ENCODE assay signal across 25 cellular contexts in genomic region chr3:196655496-196655895, GRCh38. TPM values are rescaled to one million over a fixed set of nuclear protein-coding genes. Genes with fewer than 3 reads are reported as not detected.
"Had no signal": no experiment of that assay in that cellular context is flagged by ENCODE, and none has a peak within 500 bp of the region (broad histone marks: within the 10 kb centered on the region; RNA-seq: fewer than 3 reads in every experiment).

No MANE protein-coding gene starts in this region.

- H3K27me3 Mint-ChIP-seq: activated naive CD8-positive, alpha-beta T cell treated with anti-CD3 and anti-CD28 coated beads, Interleukin-2, amount 10 ng/mL, durations not matched to agents 7 days and 5 days; activated T-helper 17 cell treated with anti-CD3 and anti-CD28 coated beads, Interleukin-2, amount 50 U/mL, for 72 hours; effector memory CD8-positive, alpha-beta T cell; naive thymus-derived CD8-positive, alpha-beta T cell had no signal

- FAIRE-seq: TTC549, urothelium cell line had no signal

- H3K9me3 ChIP-seq: ascending aorta, thoracic aorta had no signal

- H3K4me3 ChIP-seq: ascending aorta, cardiac muscle cell, coronary artery, dorsolateral prefrontal cortex, thoracic aorta had no signal

- ATAC-seq: activated T-cell treated with anti-CD3 and anti-CD28 coated beads, Interleukin-2, amount 50 U/mL, for 4 hours; activated T-helper 17 cell treated with anti-CD3 and anti-CD28 coated beads, Interleukin-2, amount 50 U/mL, for 72 hours; effector memory CD8-positive, alpha-beta T cell; naive thymus-derived CD8-positive, alpha-beta T cell; right cardiac atrium; stimulated activated naive CD8-positive, alpha-beta T cell treated with anti-CD3 and anti-CD28 coated beads, Interleukin-15, Interleukin-2, amounts not matched to agents 100 U/mL and 50 U/mL, for 24 hours had no signal

- H3K4me1 ChIP-seq: ascending aorta had no signal

- H3K4me1 Mint-ChIP-seq: brain had no signal

- H3K27ac ChIP-seq: ascending aorta, cardiac muscle cell, coronary artery, dorsolateral prefrontal cortex, thoracic aorta, VCaP had no signal

- H3K9me3 Mint-ChIP-seq: activated naive CD8-positive, alpha-beta T cell treated with anti-CD3 and anti-CD28 coated beads, Interleukin-2, amount 10 ng/mL, durations not matched to agents 7 days and 5 days; activated T-cell treated with anti-CD3 and anti-CD28 coated beads, Interleukin-2, amount 50 U/mL, for 4 hours; activated T-helper 17 cell treated with anti-CD3 and anti-CD28 coated beads, Interleukin-2, amount 50 U/mL, for 72 hours; brain; effector memory CD8-positive, alpha-beta T cell; naive thymus-derived CD8-positive, alpha-beta T cell had no signal

- DNase-seq: activated CD4-positive, alpha-beta T cell treated with anti-CD3 and anti-CD28 coated beads for 4 hours; activated CD4-positive, alpha-beta T cell treated with anti-CD3 and anti-CD28 coated beads, Interleukin-2, amount 50 U/mL, for 4 hours; activated naive CD4-positive, alpha-beta T cell treated with Interleukin-2 at 50 U/mL for 16 hours; activated naive CD8-positive, alpha-beta T cell treated with anti-CD3 and anti-CD28 coated beads, Interleukin-2, amount 10 ng/mL, durations not matched to agents 7 days and 5 days; activated T-cell treated with anti-CD3 and anti-CD28 coated beads, Interleukin-2, amount 50 U/mL, for 4 hours; cerebellar nuclear complex; effector memory CD8-positive, alpha-beta T cell; hippocampal formation; midbrain; naive thymus-derived CD8-positive, alpha-beta T cell; right cardiac atrium; stimulated activated CD4-positive, alpha-beta T cell treated with anti-CD3 and anti-CD28 coated beads, Interleukin-2, amount 100 ng/mL, for 48 hours; stimulated activated naive CD8-positive, alpha-beta T cell treated with anti-CD3 and anti-CD28 coated beads, Interleukin-15, Interleukin-2, amounts not matched to agents 100 U/mL and 50 U/mL, for 24 hours; T-helper 9 cell; trophoblast cell had no signal

- H3K27ac Mint-ChIP-seq: activated naive CD8-positive, alpha-beta T cell treated with anti-CD3 and anti-CD28 coated beads, Interleukin-2, amount 10 ng/mL, durations not matched to agents 7 days and 5 days; activated T-helper 17 cell treated with anti-CD3 and anti-CD28 coated beads, Interleukin-2, amount 50 U/mL, for 72 hours; brain had no signal

- H3K4me3 Mint-ChIP-seq: activated naive CD8-positive, alpha-beta T cell treated with anti-CD3 and anti-CD28 coated beads, Interleukin-2, amount 10 ng/mL, durations not matched to agents 7 days and 5 days; activated T-cell treated with anti-CD3 and anti-CD28 coated beads, Interleukin-2, amount 50 U/mL, for 4 hours; activated T-helper 17 cell treated with anti-CD3 and anti-CD28 coated beads, Interleukin-2, amount 50 U/mL, for 72 hours; brain; effector memory CD8-positive, alpha-beta T cell; naive thymus-derived CD8-positive, alpha-beta T cell had no signal

- H3K27me3 ChIP-seq: ascending aorta, cardiac muscle cell, dorsolateral prefrontal cortex had no signal

- H3K36me3 ChIP-seq: ascending aorta, cardiac muscle cell, thoracic aorta had no signal

- H3K36me3 Mint-ChIP-seq: brain had no signal

RNA-seq across cellular contexts. Expression of gene NRROS, which starts 16.0 kb away (rescaled TPM):
- polyA plus RNA-seq: cardiac muscle cell had no signal
